Comparison of ENCODE assay signal across 2 cellular contexts in genomic region chr2:64296695-64297346, GRCh38.
TF ChIP-seq lines count a peak whose summit lies in the region.

No MANE protein-coding gene starts in this region.

TF ChIP-seq in HEK293, 187 proteins besides CTCF, POLR2A, EP300 and RAD21:
- peak; percentile 91 for TF ChIP-seq REST (tag by site-specific recombination; IDR thresholded peaks at IDR 0.05)
- TF ChIP-seq ZNF114 (tag by site-specific recombination; IDR thresholded peaks at IDR 0.05) = no peak

TF ChIP-seq in K562, 482 proteins besides CTCF, POLR2A, EP300 and RAD21 (continued from another document):
- TF ChIP-seq REST (CRISPR knock-in tag; IDR thresholded peaks at IDR 0.05; ENCODE audit: low read depth) (peak; percentile 75; the same call in 1 of the 2 replicates), NR1H2 (CRISPR knock-in tag; IDR thresholded peaks at IDR 0.05) (no peak), MAFF (IDR thresholded peaks at IDR 0.05; ENCODE audit: low read length) (no peak), EHMT2 (IDR thresholded peaks at IDR 0.05) (peak; percentile 87), NCOR1 (IDR thresholded peaks at IDR 0.05) (no peak), ETV1 (tag; conservative IDR thresholded peaks at IDR 0.05; ENCODE audit: low read depth) (no peak), NCOA4 (IDR thresholded peaks at IDR 0.05; ENCODE audit: partially characterized antibody) (no peak), ZNF354B (CRISPR knock-in tag; IDR thresholded peaks at IDR 0.05) (no peak)
